8 cellular contexts compared by ENCODE assay signal in genomic region chr10:77877461-77878344, GRCh38. TPM values are rescaled to one million over a fixed set of nuclear protein-coding genes. Genes with fewer than 3 reads are reported as not detected.
DNase-seq lines count a peak whose midpoint lies in the region; ATAC-seq, FAIRE-seq and TF ChIP-seq lines count a peak whose summit lies in the region.
"Had no signal": no experiment of that assay in that cellular context is flagged by ENCODE, and none has a peak within 500 bp of the region (broad histone marks: within the 10 kb centered on the region; RNA-seq: fewer than 3 reads in every experiment).

No MANE protein-coding gene starts in this region.

- 0 out of 4 replicates have a peak, but pooled peaks of 1 of the 3 experiments have one; percentile 2 for TF ChIP-seq CTCF in H1 (IDR thresholded peaks at IDR 0.05; ENCODE audit: control extremely low read depth in 1 of 3, insufficient read depth in 1 of 3, low read depth in 1 of 3, low read length in 3 of 3)

- peak overlapping the region; percentile 98 for H3K18ac ChIP-seq in H1 (ENCODE audit: extremely low read depth, low read length)

- H3K4me1 Mint-ChIP-seq in naive B cell: peaks cover 33 to 51% (median 36%) of the 10 kb centered on the region in 3 donors

- peak overlapping the region; percentile 66 to 82 for H3K4me2 ChIP-seq in H1 (ENCODE audit: insufficient read depth in 1 of 2, low read depth in 2 of 2, low read length in 2 of 2)

- peak; percentile 72 to 85 for DNase-seq in H1 (ENCODE audit: low read depth in 1 of 2, low spot score in 2 of 2)
- DNase-seq in naive B cell: peak; percentile 63
- no peak for DNase-seq in HUDEP-2 (lab: John Stamatoyannopoulos, UW; ENCODE audit: unreplicated experiment in 76 of 76)
- no peak for DNase-seq in SHP77 (lab: John Stamatoyannopoulos, UW)

- H3K27me3 ChIP-seq in H1 (replicated peaks in 1 of 4; ENCODE audit: control insufficient read depth in 3 of 4, extremely low read depth in 1 of 4, insufficient read depth in 3 of 4, low read length in 3 of 4): no peaks in the 10 kb centered on the region

- H3K79me2 ChIP-seq in H1 (ENCODE audit: control insufficient read depth in 1 of 2, insufficient read depth in 2 of 2, low read length in 2 of 2): peaks cover 8 to 64% of the 10 kb centered on the region in 2 experiments; a peak in 3 of 4 replicates

- peak overlapping the region; percentile 92 for H2BK5ac ChIP-seq in H1 (ENCODE audit: low read depth, low read length)

- TF ChIP-seq EP300 in H1 (IDR thresholded peaks at IDR 0.05; ENCODE audit: borderline replicate concordance in 1 of 2, low read depth in 2 of 2, low read length in 2 of 2): peak in 1 of 2 experiments; percentile 59; a peak in 1 of 3 replicates

- H3K23me2 ChIP-seq in H1 (ENCODE audit: low read depth, low read length): peaks cover 2% of the 10 kb centered on the region; the same call in 1 of the 2 replicates

- H2BK12ac ChIP-seq in H1 (ENCODE audit: low read depth, low read length): peak overlapping the region; percentile 98

- ATAC-seq in GM18909 (IDR thresholded peaks at IDR 0.05; ENCODE audit: poor library complexity, unreplicated experiment): peak; percentile 71
- peak; percentile 49 for ATAC-seq in HG02970 (IDR thresholded peaks at IDR 0.05; ENCODE audit: low FRiP score, unreplicated experiment)
- ATAC-seq in SK-N-SH treated with all-trans-retinoic acid at 6 μM for 48 hours: peak; percentile 87
- peak; percentile 74 to 83 for ATAC-seq in naive B cell (ENCODE audit: low read depth in 2 of 2)

- H4K20me1 ChIP-seq in H1 (replicated peaks in 1 of 2; ENCODE audit: control insufficient read depth in 1 of 2, insufficient read depth in 2 of 2, low read length in 2 of 2): peaks cover 0 to 3% of the 10 kb centered on the region in 2 experiments

- H3K4ac ChIP-seq in H1 (replicated peaks; ENCODE audit: insufficient read length, low read depth, low read length): peak overlapping the region; percentile 25

- no peaks in the 10 kb centered on the region for H3K27me3 Mint-ChIP-seq in naive B cell
- H3K27me3 Mint-ChIP-seq: stimulated activated naive CD8-positive, alpha-beta T cell treated with anti-CD3 and anti-CD28 coated beads, Interleukin-15, Interleukin-2, amounts not matched to agents 100 ng/mL and 50 ng/mL, for 24 hours had no signal

- H3K4me1 ChIP-seq in H1 (replicated peaks in 1 of 4; ENCODE audit: control insufficient read depth in 3 of 4, insufficient read depth in 4 of 4, low read length in 3 of 4): peaks cover 12 to 34% (median 23%) of the 10 kb centered on the region in 4 experiments

- H2AK5ac ChIP-seq in H1 (ENCODE audit: low read depth, low read length): peak overlapping the region; percentile 20

- peak overlapping the region; percentile 12 to 79 (median 68) for H3K4me3 Mint-ChIP-seq in naive B cell
- H3K4me3 Mint-ChIP-seq: stimulated activated naive CD8-positive, alpha-beta T cell treated with anti-CD3 and anti-CD28 coated beads, Interleukin-15, Interleukin-2, amounts not matched to agents 100 ng/mL and 50 ng/mL, for 24 hours had no signal

- TF ChIP-seq POLR2A in H1 (IDR thresholded peaks at IDR 0.05; ENCODE audit: control extremely low read depth in 1 of 2, low read depth in 2 of 2, low read length in 2 of 2): peak in 1 of 2 experiments; percentile 54; a peak in 2 of 3 replicates

- peak overlapping the region; percentile 42; the same call in 1 of the 2 replicates for H3K27ac ChIP-seq in H1 (ENCODE audit: low read depth, low read length)

- H3K36me3 Mint-ChIP-seq in naive B cell: no peaks in the 10 kb centered on the region

- no peak overlapping the region for H2AFZ ChIP-seq in H1 (ENCODE audit: low read length)

- CTCF ChIA-PET in H1 (lab: Charles Lee; ENCODE audit: partially characterized antibody): interaction anchor here (0.6 to 17.9 kb wide), 8 partner anchors 8 to 97 kb away, joined by 3 to 169 read pairs (median 4); no protein-coding TSS in a partner anchor

- H2BK20ac ChIP-seq in H1 (ENCODE audit: low read length): peak overlapping the region; percentile 99

- peak overlapping the region; percentile 84; the same call in 1 of the 2 replicates for H4K8ac ChIP-seq in H1 (ENCODE audit: extremely low read depth, insufficient read depth, low read length)

- POLR2A ChIA-PET in H1 (lab: Charles Lee; ENCODE audit: partially characterized antibody): interaction anchor here (0.9 to 3.1 kb wide), 8 partner anchors 9 to 162 kb away, joined by 3 to 17 read pairs (median 7); partner anchors contain the start of gene DLG5

- H3K9me3 Mint-ChIP-seq in naive B cell: peaks cover 0 to 3% (median 0%) of the 10 kb centered on the region in 7 donors
- H3K9me3 Mint-ChIP-seq: stimulated activated naive CD8-positive, alpha-beta T cell treated with anti-CD3 and anti-CD28 coated beads, Interleukin-15, Interleukin-2, amounts not matched to agents 100 ng/mL and 50 ng/mL, for 24 hours had no signal

- H3K79me1 ChIP-seq in H1 (ENCODE audit: low read depth, low read length): peaks cover 10% of the 10 kb centered on the region; the same call in 1 of the 2 replicates

- peak overlapping the region; percentile 26 for H2BK120ac ChIP-seq in H1 (replicated peaks; ENCODE audit: low read depth, low read length)

- no peak overlapping the region for H3K23ac ChIP-seq in H1 (ENCODE audit: insufficient read length)

- WGBS in H1 (ENCODE audit: extremely low coverage in 1 of 2, insufficient coverage in 1 of 2, insufficient read length in 1 of 2, insufficient replicate concordance in 2 of 2, low coverage in 1 of 2, low lambda C conversion rate in 2 of 2, missing lambda C conversion rate in 1 of 2), 2 experiments: 3% methylated on average over 15 of the region's 15 CpGs; no CpG with 5 or more reads in 1 of the 2 experiments

- no peak overlapping the region for H3K56ac ChIP-seq in H1 (replicated peaks; ENCODE audit: insufficient read length, low read depth, low read length)

- no peaks in the 10 kb centered on the region for H3K9me3 ChIP-seq in H1 (ENCODE audit: insufficient read depth in 2 of 2, low read depth in 1 of 2, low read length in 1 of 2)

- peak overlapping the region; percentile 32 for H4K5ac ChIP-seq in H1 (ENCODE audit: insufficient read length, low read depth, low read length)

- H4K91ac ChIP-seq in H1 (replicated peaks; ENCODE audit: insufficient read length, low read length): peak overlapping the region; percentile 96

- no peak overlapping the region for H3K9ac ChIP-seq in H1 (replicated peaks in 1 of 4; ENCODE audit: extremely low read depth in 1 of 4, low read depth in 3 of 4, low read length in 3 of 4)

- H3K27ac Mint-ChIP-seq in naive B cell: peak overlapping the region; percentile 68 to 96 (median 90)
- H3K27ac Mint-ChIP-seq: stimulated activated naive CD8-positive, alpha-beta T cell treated with anti-CD3 and anti-CD28 coated beads, Interleukin-15, Interleukin-2, amounts not matched to agents 100 ng/mL and 50 ng/mL, for 24 hours had no signal

- 0 out of 4 replicates have a peak, but pooled peaks of 1 of the 2 experiments have one; percentile 2 for TF ChIP-seq RAD21 in H1 (IDR thresholded peaks at IDR 0.05 in 1 of 2, conservative IDR thresholded peaks at IDR 0.05 in 1 of 2; ENCODE audit: low read depth in 2 of 2, low read length in 2 of 2)

- peak overlapping the region in 2 of 4 experiments; percentile 5 to 40; a peak in 4 of 8 replicates for H3K4me3 ChIP-seq in H1 (ENCODE audit: extremely low read depth in 1 of 4, insufficient read depth in 2 of 4, low read depth in 3 of 4, low read length in 4 of 4)

- peak; percentile 83 for FAIRE-seq in H1 (lab: Jason Lieb, UNC)

- H3K36me3 ChIP-seq in H1 (ENCODE audit: control insufficient read depth in 2 of 4, insufficient read depth in 4 of 4, low read length in 3 of 4): no peaks in the 10 kb centered on the region

- H3K14ac ChIP-seq in H1 (ENCODE audit: insufficient read length): no peak overlapping the region

- H2BK15ac ChIP-seq in H1 (ENCODE audit: low read length): 0 out of 2 replicates have a peak overlapping the region, but pooled peaks have one; percentile 50

TF ChIP-seq in SK-N-SH treated with all-trans-retinoic acid at 6 μM for 48 hours, 23 proteins besides CTCF, POLR2A, EP300 and RAD21 (continues in another document):
- TF ChIP-seq CSDC2 (CRISPR knock-in tag; IDR thresholded peaks at IDR 0.05) (no peak), ARNTL (CRISPR knock-in tag; IDR thresholded peaks at IDR 0.05; ENCODE audit: borderline replicate concordance, low read depth) (no peak)

TF ChIP-seq in H1, 55 proteins besides CTCF, POLR2A, EP300 and RAD21 (continues in another document):
- TF ChIP-seq MAX (IDR thresholded peaks at IDR 0.05) (peak; percentile 89), YY1 (IDR thresholded peaks at IDR 0.05; ENCODE audit: low read depth, low read length) (peak; percentile 76), SIN3A (conservative IDR thresholded peaks at IDR 0.05 in 1 of 2, IDR thresholded peaks at IDR 0.05 in 1 of 2; ENCODE audit: low read depth in 1 of 2, low read length in 2 of 2) (peak; percentile 89 to 93; a peak in 2 of 4 replicates), TEAD4 (IDR thresholded peaks at IDR 0.05; ENCODE audit: low read depth, low read length) (peak; percentile 78), NANOG (IDR thresholded peaks at IDR 0.05; ENCODE audit: insufficient read depth, low read depth, low read length, poor library complexity, severe bottlenecking) (no peak), TAF1 (IDR thresholded peaks at IDR 0.05; ENCODE audit: low read depth, low read length) (peak; percentile 53; the same call in 1 of the 2 replicates), BACH1 (IDR thresholded peaks at IDR 0.05; ENCODE audit: low read length) (no peak), CTBP2 (IDR thresholded peaks at IDR 0.05; ENCODE audit: borderline replicate concordance, insufficient read depth, insufficient read length, low read length) (peak; percentile 96), SP1 (IDR thresholded peaks at IDR 0.05; ENCODE audit: low read depth, low read length) (0 out of 2 replicates have a peak, but pooled peaks have one; percentile 23), HDAC2 (IDR thresholded peaks at IDR 0.05; ENCODE audit: borderline replicate concordance in 1 of 2, low read depth in 2 of 2, low read length in 2 of 2) (peak; percentile 60 to 88; a peak in 3 of 4 replicates), TCF12 (IDR thresholded peaks at IDR 0.05; ENCODE audit: low read depth, low read length) (no peak)

RNA-seq across cellular contexts. Expression of gene DLG5, which starts 48.9 kb away (rescaled TPM):
- total RNA-seq in H1 (2021; fragmentation: NEBNext Ultra II Directional; extraction: Animal tissue kit (Norgen Biotek cat#: 25700)): 71.4 and 71.8 TPM in 2 replicates
- polyA plus RNA-seq in H1 (2011; rRNA removed) (15.6 and 31.4 TPM in 2 replicates), naive B cell (ENCODE audit: low read depth in 6 of 6) (under 1 TPM in 1 of 6 donors, not detected in 5; 0.09 TPM)
- 29.7 TPM for polyA plus RNA-seq in H1 (2011; cell fraction: cytosol; rRNA removed)
- 105 TPM for polyA plus RNA-seq in H1 (2011; cell fraction: nucleus; rRNA removed)
- polyA plus RNA-seq in H1 (2012, experiment 1 of 2): 37.5 to 47.2 TPM (median 44.9 TPM) in 4 replicates
- polyA plus RNA-seq in H1 (2012, experiment 2 of 2): 14.3 TPM
- polyA plus RNA-seq in H1 (2013, experiment 1 of 2): 33.3 TPM
- 32.1 TPM for polyA plus RNA-seq in H1 (2013, experiment 2 of 2)
- polyA minus RNA-seq in H1 (2011; rRNA and poly(A)+ RNA removed): 36.3 and 52.4 TPM in 2 replicates
- polyA minus RNA-seq in H1 (2011; cell fraction: cytosol; rRNA and poly(A)+ RNA removed): 34.0 TPM
- 45.7 TPM for polyA minus RNA-seq in H1 (2011; cell fraction: nucleus; rRNA and poly(A)+ RNA removed)

Comparison
In these comparisons a context has a peak if more than half of its experiments do, and no peak if none do; other contexts are left out.
1. DNase-seq: peak in H1 (2 of 2) and naive B cell (single experiment); none in HUDEP-2 (0 of 76) and SHP77 (0 of 2).
2. RNA of gene DLG5, which starts 48.9 kb away (polyA plus RNA-seq): 14.3 to 105 TPM in H1; 0.09 TPM in naive B cell; every median in the first group is over 10 times any median in the second.
3. Peak in every context shown above with its lines, with median percentiles within 50 percentile points of each other: ATAC-seq.